In the genomic region with DNA sequence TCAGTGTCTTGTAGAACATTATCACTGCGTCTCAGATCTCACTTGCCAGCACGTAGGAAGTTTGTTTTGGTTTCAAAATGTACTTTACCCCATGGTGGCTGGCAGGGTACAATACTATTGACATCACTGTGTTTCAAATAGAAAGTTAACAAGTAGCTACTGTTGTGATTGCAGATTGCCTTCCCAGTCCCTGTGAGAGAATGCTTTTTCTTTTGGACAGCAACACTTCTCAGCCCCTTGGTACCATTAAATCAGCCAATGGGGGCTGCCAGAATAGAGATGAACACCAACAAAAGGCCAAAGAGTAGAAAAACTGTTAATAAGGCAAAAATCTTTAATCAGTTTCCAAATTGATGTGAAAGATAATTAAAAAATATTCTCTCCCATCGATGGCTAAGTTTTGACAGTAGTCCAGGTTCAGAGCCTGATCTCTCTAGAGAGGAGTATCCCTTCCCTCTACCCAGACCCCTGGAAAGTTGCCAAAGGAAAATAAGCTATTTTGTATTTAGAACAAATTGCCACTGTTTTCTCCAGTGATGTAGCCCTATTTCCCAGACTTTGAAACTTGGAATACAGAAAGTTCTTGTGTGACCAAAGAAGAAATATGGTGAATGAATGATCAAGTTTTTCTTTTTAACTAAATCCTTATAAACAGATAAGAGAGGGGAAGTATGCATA, we compare ENCODE assay signal across 8 cellular contexts. TPM values are rescaled to one million over a fixed set of nuclear protein-coding genes. Genes with fewer than 3 reads are reported as not detected.
DNase-seq lines count a peak whose midpoint lies in the region; ATAC-seq and TF ChIP-seq lines count a peak whose summit lies in the region.

No MANE protein-coding gene starts in this region.

- H3K4me3 Mint-ChIP-seq in WTC11: no peak overlapping the region

- no peak for TF ChIP-seq CTCF in AG10803 (conservative IDR thresholded peaks at IDR 0.05; ENCODE audit: low read length)
- TF ChIP-seq CTCF in fibroblast of lung (conservative IDR thresholded peaks at IDR 0.05 in 1 of 2, IDR thresholded peaks at IDR 0.05 in 1 of 2; ENCODE audit: low read depth in 1 of 2, low read length in 2 of 2): no peak
- TF ChIP-seq CTCF in WTC11 (IDR thresholded peaks at IDR 0.05): no peak

- DNase-seq in AG10803 (ENCODE audit: low read depth) (peak; percentile 7), RPMI7951 (ENCODE audit: low read depth) (peak; percentile 33), fibroblast of lung (ENCODE audit: low read depth in 2 of 2) (peak; percentile 26 to 53), pons (ENCODE audit: low spot score) (peak; percentile 96), WTC11 (ENCODE audit: low spot score) (no peak), KG1 (lab: John Stamatoyannopoulos, UW) (no peak), MG63 (no peak)

- CTCF ChIA-PET in WTC11 (lab: Charles Lee): interaction anchor here (0.8 kb wide), 1 partner anchor 385 kb away, joined by 3 read pairs; no protein-coding TSS in a partner anchor

- no peaks in the 10 kb centered on the region for H3K9me3 Mint-ChIP-seq in WTC11

- H4K20me1 ChIP-seq in fibroblast of lung (ENCODE audit: control insufficient read depth, extremely low read depth, insufficient read depth, low read length): no peaks in the 10 kb centered on the region

- peak overlapping the region; percentile 84 for H3K4me2 ChIP-seq in fibroblast of lung (ENCODE audit: extremely low read depth, insufficient read depth, low read length)

- H3K79me2 ChIP-seq in fibroblast of lung (ENCODE audit: control insufficient read depth, insufficient read depth, low read length): no peaks in the 10 kb centered on the region

- no peak overlapping the region for H3K9ac ChIP-seq in fibroblast of lung (ENCODE audit: insufficient read depth, low read length)

- H3K36me3 Mint-ChIP-seq in WTC11: no peaks in the 10 kb centered on the region

- peak; percentile 55 for ATAC-seq in GM19467 (IDR thresholded peaks at IDR 0.05; ENCODE audit: unreplicated experiment)
- ATAC-seq in WTC11: no peak

- H3K27ac ChIP-seq in fibroblast of lung (ENCODE audit: insufficient read depth, low read length): no peak overlapping the region

- no peaks in the 10 kb centered on the region for H3K27me3 Mint-ChIP-seq in WTC11 (ENCODE audit: low read depth)

- H3K36me3 ChIP-seq in fibroblast of lung (ENCODE audit: control insufficient read depth, insufficient read depth, low read length) (no peaks in the 10 kb centered on the region), MG63 (no peaks in the 10 kb centered on the region)

- no peak overlapping the region for H3K27ac Mint-ChIP-seq in WTC11

- no peaks in the 10 kb centered on the region for H3K27me3 ChIP-seq in fibroblast of lung (ENCODE audit: control insufficient read depth, insufficient read depth, low read length)
- no peaks in the 10 kb centered on the region for H3K27me3 ChIP-seq in MG63

- peak overlapping the region; percentile 67 for H2AFZ ChIP-seq in fibroblast of lung (ENCODE audit: low read length)

- H3K4me1 ChIP-seq in fibroblast of lung (ENCODE audit: control insufficient read depth, extremely low read depth, insufficient read depth, low read length): no peaks in the 10 kb centered on the region

- H3K4me3 ChIP-seq in AG10803 (ENCODE audit: low read length) (no peak overlapping the region), fibroblast of lung (replicated peaks in 1 of 4; ENCODE audit: control extremely low read depth in 1 of 4, insufficient read depth in 1 of 4, low read depth in 3 of 4, low read length in 4 of 4) (peak overlapping the region; percentile 12 to 33 (median 30)), MG63 (no peak overlapping the region)

- H3K4me1 Mint-ChIP-seq in WTC11: peaks cover 14% of the 10 kb centered on the region

- no peaks in the 10 kb centered on the region for H3K9me3 ChIP-seq in fibroblast of lung (ENCODE audit: control insufficient read depth, insufficient read depth, low read depth, low read length)
- H3K9me3 ChIP-seq in MG63: no peaks in the 10 kb centered on the region

- POLR2A ChIA-PET in WTC11 (lab: Charles Lee): no interaction called here

TF ChIP-seq in WTC11, 78 proteins besides CTCF, POLR2A, EP300 and RAD21:
- TF ChIP-seq, protein P1, sequence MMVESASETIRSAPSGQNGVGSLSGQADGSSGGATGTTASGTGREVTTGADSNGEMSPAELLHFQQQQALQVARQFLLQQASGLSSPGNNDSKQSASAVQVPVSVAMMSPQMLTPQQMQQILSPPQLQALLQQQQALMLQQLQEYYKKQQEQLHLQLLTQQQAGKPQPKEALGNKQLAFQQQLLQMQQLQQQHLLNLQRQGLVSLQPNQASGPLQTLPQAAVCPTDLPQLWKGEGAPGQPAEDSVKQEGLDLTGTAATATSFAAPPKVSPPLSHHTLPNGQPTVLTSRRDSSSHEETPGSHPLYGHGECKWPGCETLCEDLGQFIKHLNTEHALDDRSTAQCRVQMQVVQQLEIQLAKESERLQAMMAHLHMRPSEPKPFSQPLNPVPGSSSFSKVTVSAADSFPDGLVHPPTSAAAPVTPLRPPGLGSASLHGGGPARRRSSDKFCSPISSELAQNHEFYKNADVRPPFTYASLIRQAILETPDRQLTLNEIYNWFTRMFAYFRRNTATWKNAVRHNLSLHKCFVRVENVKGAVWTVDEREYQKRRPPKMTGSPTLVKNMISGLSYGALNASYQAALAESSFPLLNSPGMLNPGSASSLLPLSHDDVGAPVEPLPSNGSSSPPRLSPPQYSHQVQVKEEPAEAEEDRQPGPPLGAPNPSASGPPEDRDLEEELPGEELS (CRISPR knock-in tag; IDR thresholded peaks at IDR 0.05): no peak
- no peak for TF ChIP-seq ZNF512 (CRISPR knock-in tag; IDR thresholded peaks at IDR 0.05; ENCODE audit: borderline replicate concordance)
- TF ChIP-seq ZNF219 (CRISPR knock-in tag; IDR thresholded peaks at IDR 0.05; ENCODE audit: borderline replicate concordance): no peak
- TF ChIP-seq ZNF532 (CRISPR knock-in tag; IDR thresholded peaks at IDR 0.05; ENCODE audit: borderline replicate concordance): no peak
- no peak for TF ChIP-seq TEAD4 (CRISPR knock-in tag; IDR thresholded peaks at IDR 0.05)
TF ChIP-seq in WTC11: peak in this region for 0.

RNA-seq across cellular contexts. Expression of gene SMNDC1, which starts 34.9 kb away (rescaled TPM):
- total RNA-seq in RPMI7951 (2014; rRNA removed; shearing (Covaris generic)): 6.3 and 7.6 TPM in 2 replicates
- total RNA-seq in fibroblast of lung (7.2 and 8.9 TPM in 2 replicates), WTC11 (2021) (37.7 to 55.9 TPM (median 40.2 TPM) in 3 replicates)
- 17.6 and 19.4 TPM in 2 replicates for polyA plus RNA-seq in fibroblast of lung
- polyA plus RNA-seq in fibroblast of lung (2012): 20.4 and 21.3 TPM in 2 replicates
- 0.08 and 4.2 TPM in 2 replicates for polyA minus RNA-seq in fibroblast of lung (ENCODE audit: low replicate concordance)
- 5.1 and 14.6 TPM in 2 replicates for total RNA-seq in MG63 (2014; rRNA removed; shearing (Covaris generic); ENCODE audit: low replicate concordance)

Comparison
In these comparisons a context has a peak if more than half of its experiments do, and no peak if none do; other contexts are left out.
1. DNase-seq: peak in AG10803 (single experiment), RPMI7951 (single experiment), fibroblast of lung (2 of 2) and pons (single experiment); none in WTC11 (single experiment), KG1 (single experiment) and MG63 (single experiment).
2. H3K4me3 ChIP-seq: peak in fibroblast of lung (4 of 4); none in AG10803 (single experiment) and MG63 (single experiment).